ENCODE assay signal across 8 cellular contexts in the genomic region with DNA sequence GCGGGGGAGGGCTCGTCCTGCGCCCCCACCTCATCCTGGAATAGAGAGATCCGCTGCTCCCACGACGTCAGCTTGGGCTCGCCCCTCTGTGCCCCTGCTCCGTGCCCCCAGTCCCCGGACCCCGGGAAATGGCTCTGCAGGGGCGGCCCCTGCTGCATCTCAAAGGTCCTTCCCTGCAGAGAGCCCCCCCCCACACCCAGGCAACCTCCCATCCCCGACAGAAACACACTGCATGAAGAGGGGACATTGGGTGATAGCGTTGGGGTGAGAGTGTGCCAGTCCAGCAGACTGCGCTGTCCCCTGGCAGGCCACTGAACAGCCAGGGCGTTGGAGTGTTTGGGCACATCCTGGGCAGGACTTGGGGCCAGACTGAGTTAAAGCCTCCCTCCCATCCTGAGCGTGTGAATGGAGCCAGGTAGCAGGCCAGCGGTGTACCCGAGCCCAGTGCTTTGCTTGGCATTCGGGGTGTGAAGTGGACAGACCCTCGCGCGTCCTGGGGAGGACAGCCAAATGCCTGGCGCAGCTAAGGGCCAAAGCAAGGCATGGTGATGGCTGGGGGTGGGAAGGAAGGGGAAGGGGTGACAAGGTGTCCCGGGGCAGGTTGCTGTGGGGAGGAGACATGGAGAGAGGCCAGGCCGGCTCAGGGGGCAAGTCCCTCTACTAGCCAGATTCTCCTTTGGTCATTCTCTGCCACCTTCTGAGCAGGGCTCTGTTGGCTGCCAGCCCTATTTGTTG. TPM values are rescaled to one million over a fixed set of nuclear protein-coding genes. Genes with fewer than 3 reads are reported as not detected.
A peak's percentile ranks its signal among the peaks of the same experiment; 100 is the strongest.
DNase-seq lines count a peak whose midpoint lies in the region; ATAC-seq and TF ChIP-seq lines count a peak whose summit lies in the region.

No MANE protein-coding gene starts in this region.

- TF ChIP-seq CTCF in A673 (conservative IDR thresholded peaks at IDR 0.05; ENCODE audit: low read depth, low read length) (no peak), LNCaP clone FGC (IDR thresholded peaks at IDR 0.05; ENCODE audit: control insufficient read depth, extremely low read depth, insufficient read depth) (no peak)

- H3K4me1 Mint-ChIP-seq in naive B cell = peaks cover 0 to 9% (median 3%) of the 10 kb centered on the region in 3 donors

- no peaks in the 10 kb centered on the region for H3K27me3 ChIP-seq in A673 (replicated peaks; ENCODE audit: insufficient read depth, low read depth, low read length, poor library complexity)
- H3K27me3 ChIP-seq in effector memory CD4-positive, alpha-beta T cell (replicated peaks; ENCODE audit: control insufficient read depth, insufficient read depth, low read length, poor library complexity, severe bottlenecking) = no peaks in the 10 kb centered on the region

- CTCF ChIA-PET in A673 (lab: Charles Lee) = no interaction called here

- H3K4me3 ChIP-seq in A673 (ENCODE audit: low read depth, low read length, poor library complexity, severe bottlenecking) (peak overlapping the region; percentile 65), LNCaP clone FGC (ENCODE audit: low read depth, low read length) (peak overlapping the region; percentile 41)
- H3K4me3 ChIP-seq in effector memory CD4-positive, alpha-beta T cell (ENCODE audit: insufficient read depth, low read depth, low read length, poor library complexity, severe bottlenecking) = peak overlapping the region; percentile 58

- no peaks in the 10 kb centered on the region for H3K9me3 Mint-ChIP-seq in naive B cell

- H3K9me3 ChIP-seq in A673 (ENCODE audit: low read depth, low read length, poor library complexity, severe bottlenecking) = no peaks in the 10 kb centered on the region
- no peaks in the 10 kb centered on the region for H3K9me3 ChIP-seq in effector memory CD4-positive, alpha-beta T cell (ENCODE audit: control insufficient read depth, low read length)

- POLR2A ChIA-PET in A673 (lab: Charles Lee; ENCODE audit: low non-redundant PET) = no interaction called here

- no TSS peak for BruUV-seq in A673 (replicated peaks; lab: Mats Ljungman, UMichigan)

- H3K27me3 Mint-ChIP-seq in naive B cell = peaks cover 24 to 53% (median 38%) of the 10 kb centered on the region in 3 donors

- peak in 1 of 2 donors; percentile 9 for ATAC-seq in naive B cell (ENCODE audit: low read depth in 2 of 2)
- no peak for ATAC-seq in HG03342 (IDR thresholded peaks at IDR 0.05; ENCODE audit: unreplicated experiment)

- intact Hi-C loops in A673 (cut with micrococcal nuclease; ENCODE audit: unreplicated experiment) = no loop called here

- peak overlapping the region in 3 of 6 donors; percentile 47 to 52 (median 51) for H3K27ac Mint-ChIP-seq in naive B cell

- H3K4me1 ChIP-seq in A673 (ENCODE audit: insufficient read depth, low read length, poor library complexity, severe bottlenecking) = peaks cover 6% of the 10 kb centered on the region
- peaks cover 10% of the 10 kb centered on the region for H3K4me1 ChIP-seq in effector memory CD4-positive, alpha-beta T cell (ENCODE audit: control insufficient read depth, insufficient read depth, low read length, poor library complexity, severe bottlenecking)

- no peaks in the 10 kb centered on the region for H3K36me3 ChIP-seq in A673 (ENCODE audit: insufficient read depth, low read length, poor library complexity, severe bottlenecking)
- H3K36me3 ChIP-seq in effector memory CD4-positive, alpha-beta T cell (ENCODE audit: control insufficient read depth, insufficient read depth, low read length) = no peaks in the 10 kb centered on the region

- H3K36me3 Mint-ChIP-seq in naive B cell = no peaks in the 10 kb centered on the region

- peak overlapping the region; percentile 71 to 87 (median 75) for H3K4me3 Mint-ChIP-seq in naive B cell

- no peak for DNase-seq in A673 (ENCODE audit: low spot score)
- DNase-seq in LNCaP clone FGC (ENCODE audit: low read depth) = no peak
- DNase-seq in effector memory CD4-positive, alpha-beta T cell = no peak
- DNase-seq in naive B cell = no peak
- DNase-seq in kidney tubule cell (ENCODE audit: low spot score) = no peak
- DNase-seq in C1 segment of cervical spinal cord (lab: John Stamatoyannopoulos, UW) = no peak
- DNase-seq in T1000 (lab: John Stamatoyannopoulos, UW) = no peak

- peak overlapping the region; percentile 70 for H3K27ac ChIP-seq in A673 (ENCODE audit: low read depth, low read length, poor library complexity, severe bottlenecking)
- peak overlapping the region; percentile 11 for H3K27ac ChIP-seq in effector memory CD4-positive, alpha-beta T cell (ENCODE audit: insufficient read depth, low read length, poor library complexity, severe bottlenecking)

RNA-seq across cellular contexts. Expression of a gene that starts 0.6 kb away (rescaled TPM):
- total RNA-seq in A673 (2021) = 7.3 and 8.3 TPM in 2 replicates
- polyA plus RNA-seq in naive B cell (ENCODE audit: low read depth in 6 of 6) = under 1 TPM in 4 of 6 donors, not detected in 2; 0.18 to 0.99 (median 0.35) TPM

RNA-seq across cellular contexts. Expression of a gene that starts 13.7 kb away (rescaled TPM):
- not detected in 2 replicates for total RNA-seq in A673 (2021)
- not detected for polyA plus RNA-seq in naive B cell (ENCODE audit: low read depth in 6 of 6)

RNA-seq across cellular contexts. Expression of a gene that starts 43.8 kb away (rescaled TPM):
- total RNA-seq in A673 (2021) = not detected in 2 replicates
- not detected for polyA plus RNA-seq in naive B cell (ENCODE audit: low read depth in 6 of 6)
